9 cellular contexts compared by ENCODE assay signal in genomic region chr17:43456661-43457361, GRCh38. TPM values are rescaled to one million over a fixed set of nuclear protein-coding genes. Genes with fewer than 3 reads are reported as not detected.
A peak's percentile ranks its signal among the peaks of the same experiment; 100 is the strongest.
DNase-seq lines count a peak whose midpoint lies in the region; ATAC-seq, FAIRE-seq and TF ChIP-seq lines count a peak whose summit lies in the region.
"Had no signal": no experiment of that assay in that cellular context is flagged by ENCODE, and none has a peak within 500 bp of the region (broad histone marks: within the 10 kb centered on the region; RNA-seq: fewer than 3 reads in every experiment).

No MANE protein-coding gene starts in this region.

- ATAC-seq in K562 = no peak
- peak; percentile 77 to 90 for ATAC-seq in lower lobe of right lung
- no peak for ATAC-seq in GM21619 (IDR thresholded peaks at IDR 0.05; ENCODE audit: unreplicated experiment)

- no peak for TF ChIP-seq POLR2A in NB4 (IDR thresholded peaks at IDR 0.05; ENCODE audit: extremely low read depth, insufficient read length)
- no peak for TF ChIP-seq POLR2A in K562 (conservative IDR thresholded peaks at IDR 0.05)

- H3K27ac ChIP-seq in K562 (ENCODE audit: extremely low read depth, low read depth, low read length) (no peak overlapping the region), lower lobe of right lung (peak overlapping the region; percentile 49)

- H4K20me1 ChIP-seq in K562 (replicated peaks; ENCODE audit: control insufficient read depth, insufficient read depth, low read length) = no peaks in the 10 kb centered on the region

- H2AFZ ChIP-seq in K562 (ENCODE audit: low read depth, low read length) = no peak overlapping the region

- BruUV-seq in K562 (replicated peaks; lab: Mats Ljungman, UMichigan) = no TSS peak

- CTCF ChIA-PET in K562 (lab: Yijun Ruan, JAX; ENCODE audit: low intra/inter-chr PET ratio) = no interaction called here

- POLR2A ChIA-PET in K562 (lab: Yijun Ruan, JAX) = interaction anchor here (0.6 to 0.7 kb wide), 2 partner anchors 34 to 371 kb away, joined by 3 read pairs; no protein-coding TSS in a partner anchor

- no peak for FAIRE-seq in K562 (lab: Jason Lieb, UNC)

- peak; percentile 35 for DNase-seq in COLO829 (ENCODE audit: low spot score)
- DNase-seq in NB4 (ENCODE audit: low read depth) = peak; percentile 84
- no peak for DNase-seq in K562 (ENCODE audit: extremely low read depth in 1 of 4, low spot score in 3 of 4)
- peak; percentile 55 for DNase-seq in lower lobe of right lung
- no peak for DNase-seq in NCI-H1417 treated with DMSO at 0.1 percent for 48 hours (lab: John Stamatoyannopoulos, UW)
- no peak for DNase-seq in activated naive CD4-positive, alpha-beta T cell (lab: John Stamatoyannopoulos, UW)
- no peak for DNase-seq in putamen (ENCODE audit: low spot score)
- DNase-seq: naive B cell had no signal

- H3K4me1 ChIP-seq in K562 (replicated peaks in 1 of 2; ENCODE audit: control insufficient read depth in 2 of 2, insufficient read depth in 2 of 2, low read length in 2 of 2) = no peaks in the 10 kb centered on the region
- peaks cover 40% of the 10 kb centered on the region for H3K4me1 ChIP-seq in lower lobe of right lung

- no peak overlapping the region for H3K4me3 ChIP-seq in NB4 (ENCODE audit: low read depth, low read length)
- H3K4me3 ChIP-seq in K562 = no peak overlapping the region
- H3K4me3 ChIP-seq in lower lobe of right lung = no peak overlapping the region

- H3K9me1 ChIP-seq in K562 (ENCODE audit: control insufficient read depth, insufficient read depth, low read length) = no peaks in the 10 kb centered on the region

- no peaks in the 10 kb centered on the region for H3K9me3 ChIP-seq in K562 (replicated peaks; ENCODE audit: control insufficient read depth, insufficient read depth, low read depth, low read length)
- H3K9me3 ChIP-seq in lower lobe of right lung = no peaks in the 10 kb centered on the region

- WGBS in K562 (ENCODE audit: insufficient coverage, low coverage, missing lambda C conversion rate) = 0% methylated on average over 7 of the region's 7 CpGs

- H3K79me2 ChIP-seq in K562 (ENCODE audit: control insufficient read depth, insufficient read depth, low read length) = no peaks in the 10 kb centered on the region

- TF ChIP-seq CTCF in NB4 (IDR thresholded peaks at IDR 0.05; ENCODE audit: low read depth, low read length) = no peak
- no peak for TF ChIP-seq CTCF in K562 (IDR thresholded peaks at IDR 0.05 in 2 of 3, conservative IDR thresholded peaks at IDR 0.05 in 1 of 3; ENCODE audit: insufficient read depth in 2 of 3, low read depth in 1 of 3, low read length in 3 of 3)
- TF ChIP-seq CTCF in lower lobe of right lung (IDR thresholded peaks at IDR 0.05) = no peak

- peaks cover 7 to 24% of the 10 kb centered on the region in 2 experiments; a peak in 2 of 5 replicates for H3K27me3 ChIP-seq in K562 (ENCODE audit: control insufficient read depth in 2 of 2, insufficient read depth in 2 of 2, low read length in 2 of 2)
- no peaks in the 10 kb centered on the region for H3K27me3 ChIP-seq in lower lobe of right lung (ENCODE audit: low read depth)

- TF ChIP-seq EP300 in K562 (IDR thresholded peaks at IDR 0.05; ENCODE audit: low read length) = no peak

- intact Hi-C loops in K562 (cut with micrococcal nuclease) = no loop called here
- intact Hi-C loops in lower lobe of right lung (cut with DNase I) = no loop called here

- no peak for TF ChIP-seq RAD21 in K562 (CRISPR knock-in tag; conservative IDR thresholded peaks at IDR 0.05 in 1 of 2, IDR thresholded peaks at IDR 0.05 in 1 of 2)

- H3K9ac ChIP-seq in K562 (ENCODE audit: insufficient read depth in 1 of 2, low read depth in 2 of 2, low read length in 2 of 2) = no peak overlapping the region; a peak in 1 of 4 replicates

- in situ Hi-C loops in K562 (cut with MboI) = no loop called here

- no peak overlapping the region for H3K4me2 ChIP-seq in K562 (ENCODE audit: insufficient read depth, low read length)

- H3K36me3 ChIP-seq in K562 (ENCODE audit: control insufficient read depth, insufficient read depth, low read length) (no peaks in the 10 kb centered on the region), lower lobe of right lung (no peaks in the 10 kb centered on the region)

TF ChIP-seq in K562, 482 proteins besides CTCF, POLR2A, EP300 and RAD21:
- TF ChIP-seq NR2C2 (CRISPR knock-in tag; IDR thresholded peaks at IDR 0.05) = no peak
- peak; percentile 28; the same call in 1 of the 2 replicates for TF ChIP-seq NR2C2 (tag; IDR thresholded peaks at IDR 0.05)
- TF ChIP-seq NEUROD1 (IDR thresholded peaks at IDR 0.05; ENCODE audit: borderline replicate concordance, low read depth, low read length, partially characterized antibody) = no peak
- 0 out of 2 replicates have a peak, but pooled peaks have one; percentile 15 for TF ChIP-seq PKNOX1 (IDR thresholded peaks at IDR 0.05)
- no peak for TF ChIP-seq CEBPG (CRISPR knock-in tag; IDR thresholded peaks at IDR 0.05)
- TF ChIP-seq CEBPG (tag; conservative IDR thresholded peaks at IDR 0.05 in 1 of 2, IDR thresholded peaks at IDR 0.05 in 1 of 2) = peak; percentile 30 to 54; a peak in 2 of 4 replicates

RNA-seq across cellular contexts. Expression of gene DHX8, which starts 27.0 kb away (rescaled TPM):
- total RNA-seq in K562 (2011; cell fraction: chromatin; rRNA removed; ENCODE audit: low replicate concordance) = 44.2 and 47.1 TPM in 2 replicates
- total RNA-seq in K562 (2011; cell fraction: nucleolus; rRNA removed) = 25.9 and 26.3 TPM in 2 replicates
- total RNA-seq in K562 (2011; cell fraction: nucleoplasm; rRNA removed) = 27.6 and 28.8 TPM in 2 replicates
- total RNA-seq in K562 (2014; rRNA removed) (26.1 and 29.3 TPM in 2 replicates), K562 (2014; rRNA removed; fragmentation: Illumina TruSeq; extraction: Trizol) (26.5 and 28.3 TPM in 2 replicates), K562 (2015; rRNA removed; fragmentation: Illumina TruSeq; extraction: Trizol) (25.6 and 29.2 TPM in 2 replicates), K562 (2021) (32.4 and 42.5 TPM in 2 replicates), lower lobe of right lung (56.7 TPM)
- polyA plus RNA-seq in K562 (2011; rRNA removed) (21.7 and 22.7 TPM in 2 replicates), K562 (2014; fragmentation: Illumina TruSeq; extraction: Trizol) (27.2 and 27.7 TPM in 2 replicates), K562 (2014; fragmentation: Nextera tagmentation; extraction: Ambion mirVana) (10 to 100 TPM; 23.1 to 24.5 TPM), K562 (2014; rRNA removed) (16.7 TPM in 2 replicates)
- polyA plus RNA-seq in K562 (2011; cell fraction: cytosol; rRNA removed) = 19.2 and 23.4 TPM in 2 replicates
- polyA plus RNA-seq in K562 (2011; cell fraction: nucleus; rRNA removed) = 19.4 and 19.6 TPM in 2 replicates
- 17.2 and 19.9 TPM in 2 replicates for polyA plus RNA-seq in K562 (2012)
- 57.1 and 57.6 TPM in 2 replicates for polyA minus RNA-seq in K562 (2011; rRNA and poly(A)+ RNA removed)
- 21.8 and 23.5 TPM in 2 replicates for polyA minus RNA-seq in K562 (2011; cell fraction: cytosol; rRNA and poly(A)+ RNA removed)
- 13.1 and 18.3 TPM in 2 replicates for polyA minus RNA-seq in K562 (2011; cell fraction: nucleus; rRNA and poly(A)+ RNA removed)

RNA-seq across cellular contexts. Expression of gene ARL4D, which starts 58.0 kb away (rescaled TPM):
- 0.26 and 0.72 TPM in 2 replicates for total RNA-seq in K562 (2011; cell fraction: chromatin; rRNA removed; ENCODE audit: low replicate concordance)
- total RNA-seq in K562 (2011; cell fraction: nucleolus; rRNA removed) = 0.50 and 0.92 TPM in 2 replicates
- total RNA-seq in K562 (2011; cell fraction: nucleoplasm; rRNA removed) = 0.38 and 0.73 TPM in 2 replicates
- total RNA-seq in K562 (2014; rRNA removed) = 0.41 and 0.61 TPM in 2 replicates
- total RNA-seq in K562 (2014; rRNA removed; fragmentation: Illumina TruSeq; extraction: Trizol) = 0.16 and 0.18 TPM in 2 replicates
- total RNA-seq in K562 (2015; rRNA removed; fragmentation: Illumina TruSeq; extraction: Trizol) = 0.43 and 0.49 TPM in 2 replicates
- total RNA-seq in K562 (2021) = 0.47 and 0.53 TPM in 2 replicates
- polyA plus RNA-seq in K562 (2011; rRNA removed) = 0.21 and 0.31 TPM in 2 replicates
- polyA plus RNA-seq in K562 (2011; cell fraction: cytosol; rRNA removed) = 0.40 and 0.41 TPM in 2 replicates
- polyA plus RNA-seq in K562 (2011; cell fraction: nucleus; rRNA removed) = 0.20 and 0.31 TPM in 2 replicates
- polyA plus RNA-seq in K562 (2012) = 0.64 and 1.6 TPM in 2 replicates
- 0.34 and 0.43 TPM in 2 replicates for polyA plus RNA-seq in K562 (2014; fragmentation: Illumina TruSeq; extraction: Trizol)
- under 1 TPM in 1 of 2 experiments, not detected in 1; 0.07 TPM for polyA plus RNA-seq in K562 (2014; fragmentation: Nextera tagmentation; extraction: Ambion mirVana)
- polyA plus RNA-seq in K562 (2014; rRNA removed) = 0.21 and 0.62 TPM in 2 replicates
- polyA minus RNA-seq in K562 (2011; rRNA and poly(A)+ RNA removed) = 0.12 and 0.32 TPM in 2 replicates
- not detected in 2 replicates for polyA minus RNA-seq in K562 (2011; cell fraction: cytosol; rRNA and poly(A)+ RNA removed)
- polyA minus RNA-seq in K562 (2011; cell fraction: nucleus; rRNA and poly(A)+ RNA removed) = 0.33 and 0.40 TPM in 2 replicates
- total RNA-seq in lower lobe of right lung = 12.9 TPM

Comparison
In these comparisons a context has a peak if more than half of its experiments do, and no peak if none do; other contexts are left out.
1. DNase-seq: peak in COLO829 (single experiment), NB4 (single experiment) and lower lobe of right lung (single experiment); none in K562 (0 of 4), NCI-H1417 treated with DMSO at 0.1 percent for 48 hours (single experiment), activated naive CD4-positive, alpha-beta T cell (0 of 4) and putamen (single experiment).
2. ATAC-seq: peak in lower lobe of right lung (2 of 2); none in K562 (single experiment) and GM21619 (single experiment).